ENCODE assay signal across 9 cellular contexts in genomic region chr18:63157293-63158011, GRCh38.
DNase-seq lines count a peak whose midpoint lies in the region; ATAC-seq and TF ChIP-seq lines count a peak whose summit lies in the region.
"Had no signal": no experiment of that assay in that cellular context is flagged by ENCODE, and none has a peak within 500 bp of the region (broad histone marks: within the 10 kb centered on the region; RNA-seq: fewer than 3 reads in every experiment).

No MANE protein-coding gene starts in this region.

- no peaks in the 10 kb centered on the region for H3K9me3 ChIP-seq in duodenal mucosa (ENCODE audit: control insufficient read depth in 1 of 2, low read length in 2 of 2)
- H3K9me3 ChIP-seq in WERI-Rb-1 (ENCODE audit: severe bottlenecking) = no peaks in the 10 kb centered on the region
- H3K9me3 ChIP-seq in PC-9 (ENCODE audit: insufficient read depth, low read depth) = no peaks in the 10 kb centered on the region
- no peaks in the 10 kb centered on the region for H3K9me3 ChIP-seq in upper lobe of right lung
- H3K9me3 ChIP-seq: left lung had no signal

- H3K4me3 ChIP-seq in duodenal mucosa (ENCODE audit: low read depth in 1 of 2, low read length in 2 of 2) (peak overlapping the region; percentile 41 to 46), WERI-Rb-1 (ENCODE audit: low read depth, low read length) (no peak overlapping the region), PC-9 (no peak overlapping the region), upper lobe of right lung (no peak overlapping the region)
- H3K4me3 ChIP-seq: left lung had no signal

- ATAC-seq in GM21423 (IDR thresholded peaks at IDR 0.05; ENCODE audit: unreplicated experiment) (peak; percentile 11), upper lobe of right lung (no peak)
- ATAC-seq: left lung had no signal

- no peak overlapping the region for H3K4me2 ChIP-seq in PC-9

- CTCF ChIA-PET in PC-9 (lab: Charles Lee) = interaction anchor here (0.7 kb wide), 1 partner anchor 47 kb away, joined by 4 read pairs; no protein-coding TSS in a partner anchor

- H3K36me3 ChIP-seq in duodenal mucosa (ENCODE audit: control insufficient read depth in 1 of 2, insufficient read depth in 2 of 2, low read length in 2 of 2) (no peaks in the 10 kb centered on the region), WERI-Rb-1 (no peaks in the 10 kb centered on the region), PC-9 (ENCODE audit: low read depth) (no peaks in the 10 kb centered on the region), upper lobe of right lung (no peaks in the 10 kb centered on the region)
- H3K36me3 ChIP-seq: left lung had no signal

- DNase-seq in DMS153 (lab: John Stamatoyannopoulos, UW) = peak; percentile 32
- peak; percentile 29 to 59 for DNase-seq in NCI-H526 (lab: John Stamatoyannopoulos, UW)
- no peak for DNase-seq in WERI-Rb-1
- no peak for DNase-seq in PC-9
- DNase-seq in AG08396 (ENCODE audit: low spot score) = no peak
- DNase-seq in upper lobe of right lung = no peak
- DNase-seq: left lung had no signal

- peak overlapping the region; percentile 24 to 36 for H3K9ac ChIP-seq in duodenal mucosa (ENCODE audit: low read depth in 1 of 2, low read length in 2 of 2)

- no peak overlapping the region for H2AFZ ChIP-seq in PC-9

- H3K4me1 ChIP-seq in duodenal mucosa (ENCODE audit: control insufficient read depth in 1 of 2, insufficient read depth in 2 of 2, low read length in 2 of 2) (peaks cover 69 to 73% of the 10 kb centered on the region in 2 donors), PC-9 (replicated peaks; ENCODE audit: insufficient read depth) (peaks cover 19% of the 10 kb centered on the region), upper lobe of right lung (peaks cover 23% of the 10 kb centered on the region)

- BruUV-seq in PC-9 (replicated peaks; lab: Mats Ljungman, UMichigan) = no TSS peak

- POLR2A ChIA-PET in PC-9 (lab: Charles Lee; ENCODE audit: unreplicated experiment) = no interaction called here

- H3K79me2 ChIP-seq in PC-9 (ENCODE audit: low read depth) = no peaks in the 10 kb centered on the region

- H3K27me3 ChIP-seq in duodenal mucosa (ENCODE audit: control insufficient read depth in 1 of 2, insufficient read depth in 2 of 2, low read length in 2 of 2) (no peaks in the 10 kb centered on the region), WERI-Rb-1 (ENCODE audit: insufficient read depth, low read depth, severe bottlenecking) (no peaks in the 10 kb centered on the region), PC-9 (ENCODE audit: insufficient read depth, low read depth) (no peaks in the 10 kb centered on the region), upper lobe of right lung (no peaks in the 10 kb centered on the region)
- H3K27me3 ChIP-seq: left lung had no signal

- no peaks in the 10 kb centered on the region for H3F3A ChIP-seq in PC-9 (ENCODE audit: insufficient read depth, low read depth)

- no peaks in the 10 kb centered on the region for H4K20me1 ChIP-seq in PC-9 (ENCODE audit: insufficient read depth)

- no peak for TF ChIP-seq CTCF in WERI-Rb-1 (IDR thresholded peaks at IDR 0.05; ENCODE audit: low read depth, low read length)
- TF ChIP-seq CTCF in PC-9 (conservative IDR thresholded peaks at IDR 0.05) = no peak
- no peak for TF ChIP-seq CTCF in upper lobe of right lung (IDR thresholded peaks at IDR 0.05)

- intact Hi-C loops in PC-9 (cut with micrococcal nuclease; ENCODE audit: unreplicated experiment) (no loop called here), upper lobe of right lung (cut with DNase I) (no loop called here)

- peak overlapping the region; percentile 30 for H3K27ac ChIP-seq in duodenal mucosa (ENCODE audit: low read depth, low read length)
- no peak overlapping the region for H3K27ac ChIP-seq in WERI-Rb-1
- no peak overlapping the region for H3K27ac ChIP-seq in PC-9
- no peak overlapping the region for H3K27ac ChIP-seq in upper lobe of right lung
- H3K27ac ChIP-seq: left lung had no signal

- H3K9me2 ChIP-seq in PC-9 (ENCODE audit: insufficient read depth) = no peaks in the 10 kb centered on the region

Comparison
In these comparisons a context has a peak if more than half of its experiments do, and no peak if none do; other contexts are left out.
1. DNase-seq: peak in DMS153 (single experiment) and NCI-H526 (2 of 2); none in WERI-Rb-1 (single experiment), PC-9 (0 of 2), AG08396 (single experiment) and upper lobe of right lung (single experiment).
2. H3K4me3 ChIP-seq: peak in duodenal mucosa (2 of 2); none in WERI-Rb-1 (single experiment), PC-9 (single experiment) and upper lobe of right lung (single experiment).